In the genomic region with DNA sequence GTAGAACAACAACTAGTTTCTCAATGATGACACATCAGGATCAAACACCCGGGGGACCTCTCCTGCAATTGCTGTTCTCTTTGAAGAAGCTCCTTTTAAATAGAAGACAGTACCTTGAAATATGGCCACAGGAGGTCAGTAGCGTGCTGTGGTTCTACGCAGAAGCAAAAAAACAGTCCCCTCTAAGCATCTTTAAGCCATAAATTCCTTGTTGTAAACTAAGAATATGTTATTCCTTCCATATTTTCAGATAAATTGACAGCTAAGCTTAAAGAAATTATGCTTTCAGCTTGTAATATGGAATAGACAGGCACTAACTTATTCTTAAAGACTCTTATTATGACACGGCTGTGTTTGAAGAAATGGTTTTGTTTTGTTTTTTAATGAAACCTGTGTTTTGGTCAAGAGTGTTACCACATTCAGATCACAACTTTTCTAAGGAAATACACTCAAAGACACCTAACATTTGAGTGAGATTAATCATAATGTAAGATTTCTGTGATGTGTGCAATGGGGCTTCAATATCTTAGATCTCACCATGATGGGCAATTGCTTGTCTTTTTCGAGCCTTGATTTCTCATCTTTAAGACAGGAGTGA, we compare ENCODE assay signal across 8 cellular contexts. TPM values are rescaled to one million over a fixed set of nuclear protein-coding genes. Genes with fewer than 3 reads are reported as not detected.
A peak's percentile ranks its signal among the peaks of the same experiment; 100 is the strongest.
DNase-seq lines count a peak whose midpoint lies in the region; ATAC-seq and TF ChIP-seq lines count a peak whose summit lies in the region.

No MANE protein-coding gene starts in this region.

- H3K4me3 ChIP-seq in Jurkat, Clone E6-1 (ENCODE audit: low read length), result no peak overlapping the region
- no peak overlapping the region for H3K4me3 ChIP-seq in ovary

- no peaks in the 10 kb centered on the region for H3K9me3 ChIP-seq in ovary

- no peaks in the 10 kb centered on the region for H3K4me1 ChIP-seq in ovary (ENCODE audit: insufficient read depth)

- intact Hi-C loops in ovary (cut with DNase I), result loop anchor here (5.0 to 10.0 kb wide), 3 partner anchors 218 to 550 kb away; no protein-coding TSS in a partner anchor

- DNase-seq in activated gamma-delta T cell treated with Interleukin-2 at 50 U/mL for 16 hours (peak; percentile 51), activated gamma-delta T cell (lab: John Stamatoyannopoulos, UW) (no peak), SHP77 (lab: John Stamatoyannopoulos, UW) (peak; percentile 34 to 54), germinal center (ENCODE audit: low spot score) (peak; percentile 49), ovary (peak; percentile 25 to 69 (median 51))
- peak; percentile 76 for DNase-seq in Jurkat, Clone E6-1 (ENCODE audit: low read depth, low spot score)
- peak; percentile 72 for DNase-seq in activated effector memory CD4-positive, alpha-beta T cell treated with anti-CD3 and anti-CD28 coated beads, Interleukin-2, amount 50 U/mL, for 16 hours

- WGBS in ovary, 3 donors, result 26 to 31% (median 26%) methylated on average over 5 of the region's 5 CpGs

- TF ChIP-seq CTCF in ovary (IDR thresholded peaks at IDR 0.05), result peak; percentile 57 to 73 (median 69)

- H3K27ac ChIP-seq in ovary, result no peak overlapping the region

- no peak for TF ChIP-seq POLR2A in ovary (IDR thresholded peaks at IDR 0.05)

- no peak for ATAC-seq in HG03095 (IDR thresholded peaks at IDR 0.05; ENCODE audit: unreplicated experiment)

- no peaks in the 10 kb centered on the region for H3K27me3 ChIP-seq in ovary

- TF ChIP-seq EP300 in ovary (IDR thresholded peaks at IDR 0.05), result no peak

- H3K36me3 ChIP-seq in ovary, result no peaks in the 10 kb centered on the region

RNA-seq across cellular contexts. Expression of a gene that starts 49.7 kb away (rescaled TPM):
- polyA plus RNA-seq in Jurkat, Clone E6-1 (2012; ENCODE audit: insufficient read depth, insufficient read length), result not detected
- 10 to 100 TPM in 1 of 7 donors, 1 to 10 TPM in 6; 2.6 to 19.3 (median 5.9) TPM for total RNA-seq in ovary
- polyA plus RNA-seq in ovary, result 1 to 10 TPM; 2.2 to 5.8 TPM
